In genomic region chr20:32285082-32285620, GRCh38 we compare ENCODE assay signal across 10 cellular contexts. TPM values are rescaled to one million over a fixed set of nuclear protein-coding genes. Genes with fewer than 3 reads are reported as not detected.
DNase-seq lines count a peak whose midpoint lies in the region; ATAC-seq and TF ChIP-seq lines count a peak whose summit lies in the region.
"Had no signal": no experiment of that assay in that cellular context is flagged by ENCODE, and none has a peak within 500 bp of the region (broad histone marks: within the 10 kb centered on the region; RNA-seq: fewer than 3 reads in every experiment).

No MANE protein-coding gene starts in this region.

- H3K27ac ChIP-seq in OCI-LY1 (ENCODE audit: low read depth, low read length, poor library complexity, severe bottlenecking): peak overlapping the region; percentile 88
- H3K27ac ChIP-seq in lower lobe of right lung: peak overlapping the region; percentile 51
- no peak overlapping the region for H3K27ac ChIP-seq in neural progenitor cell

- no peaks in the 10 kb centered on the region for H3K9me3 Mint-ChIP-seq in neural progenitor cell

- no peaks in the 10 kb centered on the region for H3K27me3 Mint-ChIP-seq in neural progenitor cell (ENCODE audit: insufficient read depth, low read depth)

- H3K36me3 ChIP-seq in GM06990 (ENCODE audit: control insufficient read depth, insufficient read depth, low read length) (peaks cover 3% of the 10 kb centered on the region), OCI-LY1 (ENCODE audit: insufficient read depth, low read length) (no peaks in the 10 kb centered on the region), lower lobe of right lung (peaks cover 3% of the 10 kb centered on the region), neural progenitor cell (no peaks in the 10 kb centered on the region)
- H3K36me3 ChIP-seq: cardiac muscle cell had no signal

- H3K9me3 ChIP-seq in OCI-LY1 (ENCODE audit: low read length) (no peaks in the 10 kb centered on the region), lower lobe of right lung (no peaks in the 10 kb centered on the region), neural progenitor cell (ENCODE audit: low read depth) (no peaks in the 10 kb centered on the region)

- H3K36me3 Mint-ChIP-seq in neural progenitor cell: no peaks in the 10 kb centered on the region

- H3K9me2 ChIP-seq in OCI-LY1 (ENCODE audit: low read depth, low read length): no peaks in the 10 kb centered on the region

- ATAC-seq in GM19025 (IDR thresholded peaks at IDR 0.05; ENCODE audit: low read depth, unreplicated experiment): peak; percentile 18
- ATAC-seq in lower lobe of right lung: no peak

- H3K4me3 ChIP-seq in GM06990 (replicated peaks; ENCODE audit: low read depth, low read length) (peak overlapping the region; percentile 19; the same call in 1 of the 2 replicates), OCI-LY1 (ENCODE audit: low read depth, low read length, poor library complexity, severe bottlenecking) (peak overlapping the region; percentile 21), lower lobe of right lung (no peak overlapping the region), neural progenitor cell (no peak overlapping the region)
- H3K4me3 ChIP-seq: cardiac muscle cell had no signal

- no peaks in the 10 kb centered on the region for H3F3A ChIP-seq in OCI-LY1 (ENCODE audit: insufficient read depth, low read length)
- H3F3A ChIP-seq in neural progenitor cell (ENCODE audit: low read depth): no peaks in the 10 kb centered on the region

- intact Hi-C loops in lower lobe of right lung (cut with DNase I): no loop called here

- no peak overlapping the region for H3K4me3 Mint-ChIP-seq in neural progenitor cell

- H3K4me1 ChIP-seq in OCI-LY1 (ENCODE audit: insufficient read depth, low read length, severe bottlenecking) (peaks cover 47% of the 10 kb centered on the region), lower lobe of right lung (peaks cover 25% of the 10 kb centered on the region), neural progenitor cell (no peaks in the 10 kb centered on the region)

- H3K9ac ChIP-seq in OCI-LY1 (ENCODE audit: low read length): peak overlapping the region; percentile 37
- no peak overlapping the region for H3K9ac ChIP-seq in neural progenitor cell

- DNase-seq in GM06990 (ENCODE audit: extremely low read depth, insufficient read length) (peak; percentile 47), lower lobe of right lung (no peak), neural progenitor cell (ENCODE audit: low spot score) (no peak), SW480 (ENCODE audit: low spot score) (no peak), NCI-H446 (lab: John Stamatoyannopoulos, UW) (no peak)
- DNase-seq in activated CD4-positive, alpha-beta T cell treated with anti-CD3 and anti-CD28 coated beads for 4 hours: no peak
- DNase-seq: NCI-H82 had no signal

- H4K20me1 ChIP-seq in OCI-LY1 (ENCODE audit: insufficient read depth, low read length) (no peaks in the 10 kb centered on the region), neural progenitor cell (ENCODE audit: low read depth) (peaks cover 15% of the 10 kb centered on the region)

- H3K4me1 Mint-ChIP-seq in neural progenitor cell: no peaks in the 10 kb centered on the region

- H3K4me2 ChIP-seq in OCI-LY1 (ENCODE audit: low read length) (peak overlapping the region; percentile 59), neural progenitor cell (no peak overlapping the region)

- TF ChIP-seq CTCF in GM06990 (IDR thresholded peaks at IDR 0.05; ENCODE audit: insufficient read depth, low read length, poor library complexity, severe bottlenecking) (no peak), OCI-LY1 (IDR thresholded peaks at IDR 0.05; ENCODE audit: low read length) (no peak), lower lobe of right lung (IDR thresholded peaks at IDR 0.05) (no peak), neural progenitor cell (IDR thresholded peaks at IDR 0.05) (no peak)

- H3K79me2 ChIP-seq in OCI-LY1 (ENCODE audit: insufficient read depth, low read length): no peaks in the 10 kb centered on the region
- H3K79me2 ChIP-seq in neural progenitor cell (ENCODE audit: low read depth): peaks cover 44% of the 10 kb centered on the region

- no peak overlapping the region for H2AFZ ChIP-seq in OCI-LY1 (ENCODE audit: low read length)
- H2AFZ ChIP-seq in neural progenitor cell (replicated peaks): no peak overlapping the region

- H3K27me3 ChIP-seq in GM06990 (replicated peaks; ENCODE audit: control insufficient read depth, insufficient read depth, low read length) (no peaks in the 10 kb centered on the region), OCI-LY1 (ENCODE audit: insufficient read depth, low read length) (no peaks in the 10 kb centered on the region), lower lobe of right lung (ENCODE audit: low read depth) (no peaks in the 10 kb centered on the region), neural progenitor cell (no peaks in the 10 kb centered on the region)
- H3K27me3 ChIP-seq: cardiac muscle cell had no signal

- no peak overlapping the region for H3K27ac Mint-ChIP-seq in neural progenitor cell

RNA-seq across cellular contexts. Expression of gene KIF3B, which starts 7.7 kb away (rescaled TPM):
- total RNA-seq in lower lobe of right lung: 28.0 TPM
- 16.8 and 20.9 TPM in 2 replicates for total RNA-seq in neural progenitor cell (ENCODE audit: low replicate concordance)

Comparison
In these comparisons a context has a peak if more than half of its experiments do, and no peak if none do; other contexts are left out.
1. H3K4me3 ChIP-seq: peak in GM06990 (single experiment) and OCI-LY1 (single experiment); none in lower lobe of right lung (single experiment) and neural progenitor cell (single experiment).